ENCODE assay signal across 8 cellular contexts in genomic region chr6:33710296-33711121, GRCh38. TPM values are rescaled to one million over a fixed set of nuclear protein-coding genes. Genes with fewer than 3 reads are reported as not detected.
DNase-seq lines count a peak whose midpoint lies in the region; ATAC-seq and TF ChIP-seq lines count a peak whose summit lies in the region.

No MANE protein-coding gene starts in this region.

- peak overlapping the region; percentile 98 to 99 for H3K27ac Mint-ChIP-seq in effector memory CD8-positive, alpha-beta T cell
- H3K27ac Mint-ChIP-seq in osteocyte (ENCODE audit: unreplicated experiment), result peak overlapping the region; percentile 97

- H3K27me3 Mint-ChIP-seq in effector memory CD8-positive, alpha-beta T cell, result no peaks in the 10 kb centered on the region
- peaks cover 3% of the 10 kb centered on the region for H3K27me3 Mint-ChIP-seq in osteocyte (ENCODE audit: unreplicated experiment)

- H3K36me3 Mint-ChIP-seq in effector memory CD8-positive, alpha-beta T cell (ENCODE audit: insufficient read depth), result peaks cover 18% of the 10 kb centered on the region
- H3K36me3 Mint-ChIP-seq in osteocyte (ENCODE audit: unreplicated experiment), result peaks cover 12% of the 10 kb centered on the region

- DNase-seq in DMS153 (lab: John Stamatoyannopoulos, UW) (peak; percentile 13), DMS153 treated with DMSO at 0.1 percent for 48 hours (lab: John Stamatoyannopoulos, UW; ENCODE audit: unreplicated experiment) (no peak), NCI-H82 treated with DMSO at 0.1 percent for 48 hours (lab: John Stamatoyannopoulos, UW; ENCODE audit: unreplicated experiment) (peak; percentile 85), osteocyte (ENCODE audit: extremely low spot score, unreplicated experiment) (no peak), pons (ENCODE audit: low spot score) (no peak)
- DNase-seq in effector memory CD8-positive, alpha-beta T cell, result no peak

- ATAC-seq in effector memory CD8-positive, alpha-beta T cell (replicated peaks), result no peak
- no peak for ATAC-seq in GM21737 (IDR thresholded peaks at IDR 0.05; ENCODE audit: unreplicated experiment)
- ATAC-seq in HG02938 (IDR thresholded peaks at IDR 0.05; ENCODE audit: unreplicated experiment), result no peak

- no peaks in the 10 kb centered on the region for H3K9me3 Mint-ChIP-seq in effector memory CD8-positive, alpha-beta T cell
- no peaks in the 10 kb centered on the region for H3K9me3 Mint-ChIP-seq in osteocyte (ENCODE audit: unreplicated experiment)

- H3K4me3 Mint-ChIP-seq in effector memory CD8-positive, alpha-beta T cell, result peak overlapping the region; percentile 99 to 100
- H3K4me3 Mint-ChIP-seq in osteocyte (ENCODE audit: unreplicated experiment), result peak overlapping the region; percentile 98

- TF ChIP-seq CTCF in osteocyte (IDR thresholded peaks at IDR 0.05), result no peak

- peaks cover 23 to 34% of the 10 kb centered on the region in 2 donors for H3K4me1 Mint-ChIP-seq in effector memory CD8-positive, alpha-beta T cell (ENCODE audit: low read depth in 2 of 2)
- peaks cover 22% of the 10 kb centered on the region for H3K4me1 Mint-ChIP-seq in osteocyte (ENCODE audit: unreplicated experiment)

RNA-seq across cellular contexts. Expression of gene UQCC2, which starts 1.0 kb away (rescaled TPM):
- 68.9 and 75.7 TPM in 2 replicates for total RNA-seq in osteocyte

RNA-seq across cellular contexts. Expression of gene IP6K3, which starts 36.2 kb away (rescaled TPM):
- total RNA-seq in osteocyte, result 3.0 and 4.0 TPM in 2 replicates

Comparison
In these comparisons a context has a peak if more than half of its experiments do, and no peak if none do; other contexts are left out.
1. DNase-seq: peak in DMS153 (single experiment) and NCI-H82 treated with DMSO at 0.1 percent for 48 hours (single experiment); none in DMS153 treated with DMSO at 0.1 percent for 48 hours (single experiment), effector memory CD8-positive, alpha-beta T cell (0 of 3), osteocyte (single experiment) and pons (single experiment).